1 cellular context compared by ENCODE assay signal in genomic region chr10:119538632-119539358, GRCh38.
TF ChIP-seq lines count a peak whose summit lies in the region.

No MANE protein-coding gene starts in this region.

TF ChIP-seq in HEK293, 187 proteins besides CTCF, POLR2A, EP300 and RAD21 (continued from another document):
- TF ChIP-seq ZSCAN5A (tag by site-specific recombination; IDR thresholded peaks at IDR 0.05) (no peak), YY2 (tag by site-specific recombination; IDR thresholded peaks at IDR 0.05) (no peak), HIC1 (tag by site-specific recombination; IDR thresholded peaks at IDR 0.05) (no peak)
